In the genomic region with DNA sequence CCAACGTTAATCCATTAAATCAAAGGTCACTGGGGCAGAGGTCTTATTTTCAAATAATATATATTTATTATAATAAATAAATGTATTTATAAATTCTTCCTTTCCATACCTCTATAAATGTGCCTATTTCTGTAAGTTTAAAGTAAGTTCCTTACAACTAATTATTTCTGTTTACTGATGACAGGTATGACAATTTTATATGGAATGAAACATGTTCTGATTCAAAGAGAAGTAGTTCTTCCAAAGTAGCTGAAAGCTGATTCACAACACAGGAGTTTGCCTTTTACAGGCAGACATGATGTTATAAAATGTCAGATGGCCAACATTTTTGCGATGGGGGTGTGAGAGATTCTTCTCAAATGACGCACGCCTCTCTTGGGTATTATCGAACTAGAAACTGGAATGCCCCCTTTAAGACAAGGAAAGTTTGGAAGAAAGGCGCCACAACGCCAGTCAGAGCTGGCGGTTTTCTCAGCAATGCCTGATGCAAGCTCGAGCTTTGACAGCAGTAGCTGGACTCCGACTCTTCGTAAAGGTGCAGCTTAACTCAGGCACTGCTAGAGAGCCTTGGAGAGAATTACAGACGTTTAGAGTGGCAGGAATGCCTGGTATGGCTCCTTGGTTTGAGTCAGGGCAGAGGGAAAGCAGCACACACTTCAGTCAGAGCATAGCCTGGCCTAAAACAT, we compare ENCODE assay signal across 1 cellular context.
TF ChIP-seq lines count a peak whose summit lies in the region.

No MANE protein-coding gene starts in this region.

TF ChIP-seq in IMR-90, 13 proteins besides CTCF, POLR2A, EP300 and RAD21:
- no peak; the same call in 1 of the 2 replicates for TF ChIP-seq BHLHE40 (IDR thresholded peaks at IDR 0.05; ENCODE audit: low read depth, low read length)
- no peak for TF ChIP-seq RFX5 (IDR thresholded peaks at IDR 0.05; ENCODE audit: low read depth, low read length)
- TF ChIP-seq NFE2L2 (IDR thresholded peaks at IDR 0.05; ENCODE audit: low read depth, low read length), result peak; percentile 15; the same call in 1 of the 2 replicates
- TF ChIP-seq CEBPB (IDR thresholded peaks at IDR 0.05; ENCODE audit: low read depth, low read length), result 0 out of 2 replicates have a peak, but pooled peaks have one; percentile 3
- no peak for TF ChIP-seq SMC3 (IDR thresholded peaks at IDR 0.05; ENCODE audit: low read depth, low read length)
- TF ChIP-seq MAZ (IDR thresholded peaks at IDR 0.05; ENCODE audit: borderline replicate concordance, low read depth, low read length), result peak; percentile 37; the same call in 1 of the 2 replicates
- peak; percentile 35 for TF ChIP-seq RCOR1 (IDR thresholded peaks at IDR 0.05; ENCODE audit: insufficient replicate concordance, low read length)
- TF ChIP-seq CHD1 (IDR thresholded peaks at IDR 0.05; ENCODE audit: low read depth, low read length), result no peak
- peak; percentile 43; the same call in 1 of the 2 replicates for TF ChIP-seq FOS (IDR thresholded peaks at IDR 0.05; ENCODE audit: low read depth, low read length)
- TF ChIP-seq MXI1 (IDR thresholded peaks at IDR 0.05; ENCODE audit: borderline replicate concordance, low read depth, low read length), result no peak
- no peak for TF ChIP-seq MAFK (IDR thresholded peaks at IDR 0.05; ENCODE audit: low read depth, low read length)
- TF ChIP-seq, protein P1, sequence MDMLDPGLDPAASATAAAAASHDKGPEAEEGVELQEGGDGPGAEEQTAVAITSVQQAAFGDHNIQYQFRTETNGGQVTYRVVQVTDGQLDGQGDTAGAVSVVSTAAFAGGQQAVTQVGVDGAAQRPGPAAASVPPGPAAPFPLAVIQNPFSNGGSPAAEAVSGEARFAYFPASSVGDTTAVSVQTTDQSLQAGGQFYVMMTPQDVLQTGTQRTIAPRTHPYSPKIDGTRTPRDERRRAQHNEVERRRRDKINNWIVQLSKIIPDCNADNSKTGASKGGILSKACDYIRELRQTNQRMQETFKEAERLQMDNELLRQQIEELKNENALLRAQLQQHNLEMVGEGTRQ (IDR thresholded peaks at IDR 0.05; ENCODE audit: low read depth, low read length), result peak; percentile 6; the same call in 1 of the 2 replicates
- TF ChIP-seq, protein P2, sequence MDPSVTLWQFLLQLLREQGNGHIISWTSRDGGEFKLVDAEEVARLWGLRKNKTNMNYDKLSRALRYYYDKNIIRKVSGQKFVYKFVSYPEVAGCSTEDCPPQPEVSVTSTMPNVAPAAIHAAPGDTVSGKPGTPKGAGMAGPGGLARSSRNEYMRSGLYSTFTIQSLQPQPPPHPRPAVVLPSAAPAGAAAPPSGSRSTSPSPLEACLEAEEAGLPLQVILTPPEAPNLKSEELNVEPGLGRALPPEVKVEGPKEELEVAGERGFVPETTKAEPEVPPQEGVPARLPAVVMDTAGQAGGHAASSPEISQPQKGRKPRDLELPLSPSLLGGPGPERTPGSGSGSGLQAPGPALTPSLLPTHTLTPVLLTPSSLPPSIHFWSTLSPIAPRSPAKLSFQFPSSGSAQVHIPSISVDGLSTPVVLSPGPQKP (IDR thresholded peaks at IDR 0.05; ENCODE audit: borderline replicate concordance, low read depth, low read length), result no peak
